In the genomic region with DNA sequence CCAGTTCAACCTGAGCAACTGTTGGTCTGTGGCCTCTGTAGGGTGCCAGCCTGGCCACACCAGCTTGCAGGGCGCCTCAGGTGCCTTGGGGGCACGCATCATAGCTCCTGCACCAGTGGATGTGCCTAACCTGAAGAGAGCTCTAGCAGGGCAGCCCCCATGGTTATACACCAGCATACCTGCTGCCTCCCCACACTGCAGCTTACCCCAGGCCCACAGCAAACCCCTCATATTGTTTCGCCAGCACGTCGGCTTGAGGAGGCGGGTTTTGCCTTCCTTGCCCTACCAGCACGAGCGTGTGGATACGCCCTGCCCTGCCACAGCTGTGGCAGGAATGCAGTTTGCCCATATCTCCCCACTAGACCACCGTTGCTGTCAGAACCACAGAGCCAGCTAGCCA, we compare ENCODE assay signal across 17 cellular contexts.
DNase-seq lines count a peak whose midpoint lies in the region; TF ChIP-seq lines count a peak whose summit lies in the region.
"Had no signal": no experiment of that assay in that cellular context is flagged by ENCODE, and none has a peak within 500 bp of the region (broad histone marks: within the 10 kb centered on the region; RNA-seq: fewer than 3 reads in every experiment).

No MANE protein-coding gene starts in this region.

- no peak overlapping the region for H3K14ac ChIP-seq in neuronal stem cell (ENCODE audit: low read length)

- intact Hi-C loops in spleen (cut with DNase I; ENCODE audit: low total_unique reads) = no loop called here

- CTCF ChIA-PET in RWPE1 (lab: Yijun Ruan, JAX) = no interaction called here

- TF ChIP-seq POLR2A in spleen (IDR thresholded peaks at IDR 0.05) = no peak

- no peaks in the 10 kb centered on the region for H3K4me1 ChIP-seq in neuronal stem cell (ENCODE audit: control insufficient read depth in 2 of 2, insufficient read depth in 1 of 2, low read depth in 1 of 2, low read length in 2 of 2)
- no peaks in the 10 kb centered on the region for H3K4me1 ChIP-seq in spleen
- H3K4me1 ChIP-seq in right atrium auricular region = no peaks in the 10 kb centered on the region
- H3K4me1 ChIP-seq: Caco-2, HAP-1 had no signal

- no peak overlapping the region for H3K9ac ChIP-seq in neuronal stem cell (ENCODE audit: low read depth, low read length, poor library complexity)

- H2BK120ac ChIP-seq in neuronal stem cell (ENCODE audit: low read depth, low read length) = no peak overlapping the region

- no peak overlapping the region for H3K27ac ChIP-seq in neuronal stem cell (replicated peaks; ENCODE audit: low read length)
- no peak overlapping the region for H3K27ac ChIP-seq in spleen
- no peak overlapping the region for H3K27ac ChIP-seq in RWPE1
- no peak overlapping the region for H3K27ac ChIP-seq in right atrium auricular region

- no peak overlapping the region for H3K4me2 ChIP-seq in neuronal stem cell (ENCODE audit: insufficient read depth, low read length, poor library complexity, severe bottlenecking)

- no peak overlapping the region for H3K4ac ChIP-seq in neuronal stem cell (ENCODE audit: low read length)

- no peak overlapping the region for H4K91ac ChIP-seq in neuronal stem cell (ENCODE audit: low read depth, low read length, poor library complexity)

- no peak overlapping the region for H3K4me3 ChIP-seq in neuronal stem cell (ENCODE audit: low read length in 2 of 2)
- no peak overlapping the region for H3K4me3 ChIP-seq in spleen
- H3K4me3 ChIP-seq in right atrium auricular region = no peak overlapping the region
- H3K4me3 ChIP-seq: GM12878, HAP-1 had no signal

- H3K36me3 ChIP-seq in neuronal stem cell (replicated peaks in 1 of 2; ENCODE audit: control insufficient read depth in 2 of 2, insufficient read depth in 2 of 2, low read length in 2 of 2) (no peaks in the 10 kb centered on the region), spleen (no peaks in the 10 kb centered on the region), right atrium auricular region (no peaks in the 10 kb centered on the region)
- H3K36me3 ChIP-seq: HAP-1 had no signal

- H3K27me3 ChIP-seq in neuronal stem cell (ENCODE audit: control insufficient read depth in 3 of 3, insufficient read depth in 3 of 3, low read depth in 1 of 3, low read length in 3 of 3) = no peaks in the 10 kb centered on the region
- H3K27me3 ChIP-seq in spleen (replicated peaks in 1 of 7) = no peaks in the 10 kb centered on the region
- H3K27me3 ChIP-seq in right atrium auricular region = no peaks in the 10 kb centered on the region

- H2BK12ac ChIP-seq in neuronal stem cell (ENCODE audit: low read length) = no peak overlapping the region

- peak; percentile 7 for DNase-seq in UCSD-AML1 (lab: John Stamatoyannopoulos, UW; ENCODE audit: unreplicated experiment)
- no peak for DNase-seq in neuronal stem cell (ENCODE audit: low spot score)
- DNase-seq in spleen = peak; percentile 56
- no peak for DNase-seq in HK-2 (ENCODE audit: unreplicated experiment)
- DNase-seq in RWPE1 (ENCODE audit: low spot score) = no peak
- no peak for DNase-seq in right atrium auricular region (ENCODE audit: low spot score)
- no peak for DNase-seq in activated effector memory CD4-positive, alpha-beta T cell treated with Interleukin-2 at 50 U/mL for 16 hours
- DNase-seq: C1 segment of cervical spinal cord, Caco-2, DMS 273 treated with DMSO at 0.1 percent for 48 hours, DMS79, EL, GDM1, GOT3, HFFc6 had no signal

- H2BK15ac ChIP-seq in neuronal stem cell (ENCODE audit: low read length) = no peak overlapping the region

- no peak overlapping the region for H4K8ac ChIP-seq in neuronal stem cell (ENCODE audit: low read depth, low read length)

- no CpG with 5 or more reads among the region's 10 CpGs for WGBS in neuronal stem cell (ENCODE audit: extremely low coverage in 2 of 2, insufficient read length in 2 of 2, insufficient replicate concordance in 1 of 2), 2 donors
- WGBS in spleen, 5 donors = 82 to 92% (median 86%) methylated on average over 8 to 10 of the region's 10 CpGs

- H3K18ac ChIP-seq in neuronal stem cell (ENCODE audit: low read length) = peak overlapping the region; percentile 64

- TF ChIP-seq CTCF in spleen (IDR thresholded peaks at IDR 0.05 in 8 of 11, conservative IDR thresholded peaks at IDR 0.05 in 3 of 11) = no peak
- TF ChIP-seq CTCF in RWPE1 (conservative IDR thresholded peaks at IDR 0.05; ENCODE audit: low read depth) = no peak
- TF ChIP-seq CTCF in right atrium auricular region (IDR thresholded peaks at IDR 0.05) = no peak

- POLR2A ChIA-PET in RWPE1 (lab: Yijun Ruan, JAX; ENCODE audit: low non-redundant PET) = no interaction called here

- H3K9me3 ChIP-seq in neuronal stem cell (replicated peaks in 1 of 2; ENCODE audit: control insufficient read depth in 2 of 2, insufficient read depth in 1 of 2, low read depth in 1 of 2, low read length in 2 of 2) = no peaks in the 10 kb centered on the region
- H3K9me3 ChIP-seq in spleen = peaks cover 0 to 10% (median 0%) of the 10 kb centered on the region in 8 donors
- no peaks in the 10 kb centered on the region for H3K9me3 ChIP-seq in right atrium auricular region
- H3K9me3 ChIP-seq: Caco-2, HAP-1 had no signal

- no peak overlapping the region for H2AFZ ChIP-seq in neuronal stem cell (ENCODE audit: low read length)

- H3K79me1 ChIP-seq in neuronal stem cell (ENCODE audit: low read depth, low read length) = no peaks in the 10 kb centered on the region

- peak overlapping the region; percentile 53 for H2BK5ac ChIP-seq in neuronal stem cell (ENCODE audit: low read length)

- no peak overlapping the region for H3K23ac ChIP-seq in neuronal stem cell (ENCODE audit: low read depth, low read length, poor library complexity)

- peak overlapping the region; percentile 78 for H2AK5ac ChIP-seq in neuronal stem cell (ENCODE audit: low read depth, low read length)

Comparison
In these comparisons a context has a peak if more than half of its experiments do, and no peak if none do; other contexts are left out.
1. DNase-seq: peak in UCSD-AML1 (single experiment) and spleen (single experiment); none in neuronal stem cell (single experiment), HK-2 (single experiment), RWPE1 (single experiment), right atrium auricular region (single experiment) and activated effector memory CD4-positive, alpha-beta T cell treated with Interleukin-2 at 50 U/mL for 16 hours (single experiment).